Comparison of ENCODE assay signal across 1 cellular context in the genomic region with DNA sequence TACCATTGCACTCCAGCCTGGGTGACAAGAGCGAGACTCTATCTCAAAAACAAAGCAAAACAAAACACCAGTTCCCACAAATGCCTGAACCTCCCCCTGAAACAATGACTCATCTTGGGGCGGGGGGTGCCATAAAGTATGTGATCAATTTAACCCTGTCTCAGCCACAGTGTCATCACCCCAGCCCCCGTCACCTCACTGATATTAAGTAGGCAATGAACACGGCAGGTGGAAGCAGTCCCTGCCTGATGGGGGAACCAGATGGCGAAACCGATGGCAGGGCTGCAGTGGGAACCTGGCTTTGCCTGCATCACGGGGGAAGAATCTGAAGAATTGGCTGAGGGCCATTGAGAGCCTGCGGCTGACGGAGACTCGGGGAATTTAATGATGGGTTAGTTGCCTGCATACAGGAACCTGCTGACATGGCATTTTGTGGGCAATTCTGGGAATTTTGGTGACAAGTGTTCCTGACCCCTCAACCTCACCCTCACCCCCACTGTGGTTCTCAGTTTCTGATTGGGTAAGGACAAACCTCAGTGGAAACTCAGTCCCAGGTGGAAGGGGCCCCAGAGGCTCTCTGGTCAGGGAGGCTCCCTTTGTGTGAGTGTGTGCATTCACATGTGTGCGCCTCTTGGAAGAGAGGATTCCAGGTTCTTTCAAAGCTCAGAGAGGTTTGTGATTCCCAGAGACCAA.
TF ChIP-seq lines count a peak whose summit lies in the region.

No MANE protein-coding gene starts in this region.

TF ChIP-seq in GM23338, 12 proteins besides CTCF, POLR2A, EP300 and RAD21 (continued from another document):
- TF ChIP-seq, protein P1, sequence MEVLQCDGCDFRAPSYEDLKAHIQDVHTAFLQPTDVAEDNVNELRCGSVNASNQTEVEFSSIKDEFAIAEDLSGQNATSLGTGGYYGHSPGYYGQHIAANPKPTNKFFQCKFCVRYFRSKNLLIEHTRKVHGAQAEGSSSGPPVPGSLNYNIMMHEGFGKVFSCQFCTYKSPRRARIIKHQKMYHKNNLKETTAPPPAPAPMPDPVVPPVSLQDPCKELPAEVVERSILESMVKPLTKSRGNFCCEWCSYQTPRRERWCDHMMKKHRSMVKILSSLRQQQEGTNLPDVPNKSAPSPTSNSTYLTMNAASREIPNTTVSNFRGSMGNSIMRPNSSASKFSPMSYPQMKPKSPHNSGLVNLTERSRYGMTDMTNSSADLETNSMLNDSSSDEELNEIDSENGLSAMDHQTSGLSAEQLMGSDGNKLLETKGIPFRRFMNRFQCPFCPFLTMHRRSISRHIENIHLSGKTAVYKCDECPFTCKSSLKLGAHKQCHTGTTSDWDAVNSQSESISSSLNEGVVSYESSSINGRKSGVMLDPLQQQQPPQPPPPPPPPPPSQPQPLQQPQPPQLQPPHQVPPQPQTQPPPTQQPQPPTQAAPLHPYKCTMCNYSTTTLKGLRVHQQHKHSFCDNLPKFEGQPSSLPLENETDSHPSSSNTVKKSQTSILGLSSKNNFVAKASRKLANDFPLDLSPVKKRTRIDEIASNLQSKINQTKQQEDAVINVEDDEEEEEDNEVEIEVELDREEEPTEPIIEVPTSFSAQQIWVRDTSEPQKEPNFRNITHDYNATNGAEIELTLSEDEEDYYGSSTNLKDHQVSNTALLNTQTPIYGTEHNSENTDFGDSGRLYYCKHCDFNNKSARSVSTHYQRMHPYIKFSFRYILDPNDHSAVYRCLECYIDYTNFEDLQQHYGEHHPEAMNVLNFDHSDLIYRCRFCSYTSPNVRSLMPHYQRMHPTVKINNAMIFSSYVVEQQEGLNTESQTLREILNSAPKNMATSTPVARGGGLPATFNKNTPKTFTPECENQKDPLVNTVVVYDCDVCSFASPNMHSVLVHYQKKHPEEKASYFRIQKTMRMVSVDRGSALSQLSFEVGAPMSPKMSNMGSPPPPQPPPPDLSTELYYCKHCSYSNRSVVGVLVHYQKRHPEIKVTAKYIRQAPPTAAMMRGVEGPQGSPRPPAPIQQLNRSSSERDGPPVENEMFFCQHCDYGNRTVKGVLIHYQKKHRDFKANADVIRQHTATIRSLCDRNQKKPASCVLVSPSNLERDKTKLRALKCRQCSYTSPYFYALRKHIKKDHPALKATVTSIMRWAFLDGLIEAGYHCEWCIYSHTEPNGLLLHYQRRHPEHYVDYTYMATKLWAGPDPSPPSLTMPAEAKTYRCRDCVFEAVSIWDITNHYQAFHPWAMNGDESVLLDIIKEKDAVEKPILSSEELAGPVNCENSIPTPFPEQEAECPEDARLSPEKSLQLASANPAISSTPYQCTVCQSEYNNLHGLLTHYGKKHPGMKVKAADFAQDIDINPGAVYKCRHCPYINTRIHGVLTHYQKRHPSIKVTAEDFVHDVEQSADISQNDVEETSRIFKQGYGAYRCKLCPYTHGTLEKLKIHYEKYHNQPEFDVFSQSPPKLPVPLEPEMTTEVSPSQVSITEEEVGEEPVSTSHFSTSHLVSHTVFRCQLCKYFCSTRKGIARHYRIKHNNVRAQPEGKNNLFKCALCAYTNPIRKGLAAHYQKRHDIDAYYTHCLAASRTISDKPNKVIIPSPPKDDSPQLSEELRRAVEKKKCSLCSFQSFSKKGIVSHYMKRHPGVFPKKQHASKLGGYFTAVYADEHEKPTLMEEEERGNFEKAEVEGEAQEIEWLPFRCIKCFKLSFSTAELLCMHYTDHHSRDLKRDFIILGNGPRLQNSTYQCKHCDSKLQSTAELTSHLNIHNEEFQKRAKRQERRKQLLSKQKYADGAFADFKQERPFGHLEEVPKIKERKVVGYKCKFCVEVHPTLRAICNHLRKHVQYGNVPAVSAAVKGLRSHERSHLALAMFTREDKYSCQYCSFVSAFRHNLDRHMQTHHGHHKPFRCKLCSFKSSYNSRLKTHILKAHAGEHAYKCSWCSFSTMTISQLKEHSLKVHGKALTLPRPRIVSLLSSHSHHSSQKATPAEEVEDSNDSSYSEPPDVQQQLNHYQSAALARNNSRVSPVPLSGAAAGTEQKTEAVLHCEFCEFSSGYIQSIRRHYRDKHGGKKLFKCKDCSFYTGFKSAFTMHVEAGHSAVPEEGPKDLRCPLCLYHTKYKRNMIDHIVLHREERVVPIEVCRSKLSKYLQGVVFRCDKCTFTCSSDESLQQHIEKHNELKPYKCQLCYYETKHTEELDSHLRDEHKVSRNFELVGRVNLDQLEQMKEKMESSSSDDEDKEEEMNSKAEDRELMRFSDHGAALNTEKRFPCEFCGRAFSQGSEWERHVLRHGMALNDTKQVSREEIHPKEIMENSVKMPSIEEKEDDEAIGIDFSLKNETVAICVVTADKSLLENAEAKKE (CRISPR knock-in tag; IDR thresholded peaks at IDR 0.05) = no peak
- TF ChIP-seq STAT1 (IDR thresholded peaks at IDR 0.05; ENCODE audit: unreplicated experiment) (no peak), EZH2 (IDR thresholded peaks at IDR 0.05; ENCODE audit: low read depth, unreplicated experiment) (no peak), NANOG (IDR thresholded peaks at IDR 0.05; ENCODE audit: borderline replicate concordance) (no peak)
